8 cellular contexts compared by ENCODE assay signal in the genomic region with DNA sequence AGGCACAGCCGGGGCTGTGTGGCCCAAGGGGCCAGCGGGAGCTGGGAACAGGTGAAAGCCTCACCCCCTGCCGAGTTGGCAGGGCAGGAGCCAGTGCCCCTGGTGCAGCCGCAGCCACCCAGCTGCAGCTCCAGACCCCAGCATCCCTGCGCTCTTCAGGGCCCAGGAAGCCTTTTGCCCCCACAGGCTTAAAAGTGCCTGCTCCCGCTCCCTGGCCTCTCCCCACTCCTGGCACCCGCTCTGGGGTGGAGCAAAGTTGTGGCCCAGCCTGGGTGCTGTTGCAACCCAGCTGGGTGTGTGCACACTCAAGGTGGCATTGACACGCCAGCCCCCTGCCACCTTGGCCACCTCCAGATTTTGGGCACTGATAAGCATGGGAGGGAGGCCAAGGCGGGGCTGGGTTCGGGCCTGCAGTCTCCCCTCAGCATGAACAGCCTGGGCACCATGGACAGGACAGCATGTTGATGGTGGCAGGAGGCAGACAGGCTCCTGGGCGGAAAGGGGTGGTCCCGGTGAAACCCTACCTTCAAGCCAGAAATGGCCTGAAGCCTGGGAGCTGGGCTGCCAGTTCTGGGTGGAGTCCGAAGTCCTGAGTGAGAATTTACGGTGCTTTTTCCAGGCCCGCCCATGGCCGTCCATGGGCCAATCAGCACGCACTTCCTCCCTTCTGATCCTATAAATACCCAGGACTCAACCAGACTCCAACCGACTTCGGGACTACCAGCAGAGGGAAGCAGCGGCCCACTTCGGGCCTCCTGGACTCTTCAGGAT. TPM values are rescaled to one million over a fixed set of nuclear protein-coding genes. Genes with fewer than 3 reads are reported as not detected.
DNase-seq lines count a peak whose midpoint lies in the region; ATAC-seq and TF ChIP-seq lines count a peak whose summit lies in the region.

No MANE protein-coding gene starts in this region.

- no peaks in the 10 kb centered on the region for H3K9me3 ChIP-seq in endodermal cell (ENCODE audit: control insufficient read depth, low read length)
- H3K9me3 ChIP-seq in gastrocnemius medialis = no peaks in the 10 kb centered on the region
- no peaks in the 10 kb centered on the region for H3K9me3 ChIP-seq in esophagus squamous epithelium

- H3K4me3 ChIP-seq in endodermal cell (ENCODE audit: low read length) (no peak overlapping the region), gastrocnemius medialis (no peak overlapping the region), esophagus squamous epithelium (no peak overlapping the region)

- H3K36me3 ChIP-seq in endodermal cell (ENCODE audit: control insufficient read depth, insufficient read depth, low read length) (no peaks in the 10 kb centered on the region), gastrocnemius medialis (no peaks in the 10 kb centered on the region), esophagus squamous epithelium (no peaks in the 10 kb centered on the region)

- ATAC-seq in gastrocnemius medialis (peak in 1 of 2 donors; percentile 68), GM19328 (IDR thresholded peaks at IDR 0.05; ENCODE audit: unreplicated experiment) (no peak), HG03469 (IDR thresholded peaks at IDR 0.05; ENCODE audit: unreplicated experiment) (no peak)

- no peaks in the 10 kb centered on the region for H3K4me1 Mint-ChIP-seq in endodermal cell

- peaks cover 11% of the 10 kb centered on the region for H3K9me3 Mint-ChIP-seq in endodermal cell

- H3K9ac ChIP-seq in endodermal cell (ENCODE audit: extremely low read depth, low read length, poor library complexity, severe bottlenecking) = no peak overlapping the region

- peaks cover 27% of the 10 kb centered on the region for H3K27me3 ChIP-seq in endodermal cell (ENCODE audit: control insufficient read depth, insufficient read depth, low read length, poor library complexity, severe bottlenecking)
- H3K27me3 ChIP-seq in gastrocnemius medialis = peaks cover 0 to 5% (median 4%) of the 10 kb centered on the region in 3 donors
- peaks cover 0 to 30% (median 0%) of the 10 kb centered on the region in 4 donors for H3K27me3 ChIP-seq in esophagus squamous epithelium

- TF ChIP-seq POLR2A in gastrocnemius medialis (IDR thresholded peaks at IDR 0.05) (no peak), esophagus squamous epithelium (IDR thresholded peaks at IDR 0.05) (no peak)

- DNase-seq in activated CD4-positive, alpha-beta T cell treated with anti-CD3 and anti-CD28 coated beads, Interleukin-2, amount 50 U/mL, for 48 hours = peak; percentile 23 to 35
- DNase-seq in activated CD4-positive, alpha-beta T cell treated with anti-CD3 and anti-CD28 coated beads, Interleukin-2, amount 50 U/mL, for 1 hour = no peak
- DNase-seq in NCI-H69 (lab: John Stamatoyannopoulos, UW) (peak; percentile 64), endodermal cell (peak; percentile 82), gastrocnemius medialis (peak in 1 of 2 donors; percentile 19), esophagus squamous epithelium (lab: John Stamatoyannopoulos, UW) (no peak)

- peaks cover 57% of the 10 kb centered on the region for H3K27me3 Mint-ChIP-seq in endodermal cell (ENCODE audit: insufficient read depth)

- in situ Hi-C loops in gastrocnemius medialis (cut with MboI; ENCODE audit: low sequenced_read_pairs in 4 of 4) = no loop called here

- intact Hi-C loops in gastrocnemius medialis (cut with DNase I; ENCODE audit: low total_unique reads) (loop anchor here (1.0 kb wide), 1 partner anchor 74 kb away; no protein-coding TSS in a partner anchor), esophagus squamous epithelium (cut with DNase I) (no loop called here)

- TF ChIP-seq CTCF in endodermal cell (conservative IDR thresholded peaks at IDR 0.05) (peak; percentile 65), gastrocnemius medialis (IDR thresholded peaks at IDR 0.05 in 4 of 5, conservative IDR thresholded peaks at IDR 0.05 in 1 of 5) (peak in 3 of 5 experiments; percentile 11 to 39 (median 30)), esophagus squamous epithelium (IDR thresholded peaks at IDR 0.05) (peak in 2 of 6 experiments; percentile 12 to 24)

- no peak overlapping the region for H3K27ac Mint-ChIP-seq in endodermal cell

- H3K4me1 ChIP-seq in endodermal cell (ENCODE audit: control insufficient read depth, insufficient read depth, low read length) (no peaks in the 10 kb centered on the region), gastrocnemius medialis (no peaks in the 10 kb centered on the region), esophagus squamous epithelium (peaks cover 0 to 4% (median 0%) of the 10 kb centered on the region in 3 donors)

- WGBS in endodermal cell (ENCODE audit: insufficient coverage in 1 of 2, insufficient read length in 1 of 2), 2 experiments = 84 to 89% methylated on average over 18 to 21 of the region's 21 CpGs
- 62 to 81% methylated on average over 8 to 11 of the region's 21 CpGs for WGBS in esophagus squamous epithelium, 2 donors

- H3K27ac ChIP-seq in endodermal cell (ENCODE audit: low read depth, low read length) (no peak overlapping the region), gastrocnemius medialis (no peak overlapping the region), esophagus squamous epithelium (no peak overlapping the region)

- H3K4me3 Mint-ChIP-seq in endodermal cell = no peak overlapping the region

- H3K36me3 Mint-ChIP-seq in endodermal cell (ENCODE audit: low read depth) = no peaks in the 10 kb centered on the region

RNA-seq across cellular contexts. Expression of a gene that starts 23.5 kb away (rescaled TPM):
- 10 to 100 TPM; 41.6 to 47.9 TPM for total RNA-seq in endodermal cell
- 25.8 TPM for polyA plus RNA-seq in endodermal cell (2013, experiment 1 of 2)
- 21.7 TPM for polyA plus RNA-seq in endodermal cell (2013, experiment 2 of 2)
- 100 to 1,000 TPM in 1 of 4 donors, 10 to 100 TPM in 3; 36.5 to 101 (median 62.4) TPM for total RNA-seq in gastrocnemius medialis
- 10 to 100 TPM; 39.9 to 59.5 (median 50.8) TPM for total RNA-seq in esophagus squamous epithelium

RNA-seq across cellular contexts. Expression of a gene that starts 32.1 kb away (rescaled TPM):
- 10 to 100 TPM; 48.5 to 48.8 TPM for total RNA-seq in endodermal cell
- 50.5 TPM for polyA plus RNA-seq in endodermal cell (2013, experiment 1 of 2)
- polyA plus RNA-seq in endodermal cell (2013, experiment 2 of 2) = 47.3 TPM
- total RNA-seq in gastrocnemius medialis = 10 to 100 TPM; 40.0 to 69.4 (median 50.0) TPM
- total RNA-seq in esophagus squamous epithelium = 10 to 100 TPM; 38.2 to 64.7 (median 51.1) TPM

RNA-seq across cellular contexts. Expression of a gene that starts 36.7 kb away (rescaled TPM):
- total RNA-seq in endodermal cell (10 to 100 TPM; 17.8 to 29.9 TPM), gastrocnemius medialis (10 to 100 TPM; 20.3 to 42.5 (median 29.7) TPM), esophagus squamous epithelium (10 to 100 TPM; 16.4 to 38.5 (median 23.3) TPM)
- polyA plus RNA-seq in endodermal cell (2013, experiment 1 of 2) = 6.1 TPM
- 6.2 TPM for polyA plus RNA-seq in endodermal cell (2013, experiment 2 of 2)

RNA-seq across cellular contexts. Expression of a gene that starts 42.8 kb away (rescaled TPM):
- total RNA-seq in endodermal cell (1 to 10 TPM; 3.4 to 5.5 TPM), gastrocnemius medialis (under 1 TPM in 1 of 4 donors, not detected in 3; 0.15 TPM), esophagus squamous epithelium (10 to 100 TPM; 26.5 to 90.9 (median 55.3) TPM)
- 1.0 TPM for polyA plus RNA-seq in endodermal cell (2013, experiment 1 of 2)
- 0.75 TPM for polyA plus RNA-seq in endodermal cell (2013, experiment 2 of 2)

Comparison
In these comparisons a context has a peak if more than half of its experiments do, and no peak if none do; other contexts are left out.
1. DNase-seq: peak in activated CD4-positive, alpha-beta T cell treated with anti-CD3 and anti-CD28 coated beads, Interleukin-2, amount 50 U/mL, for 48 hours (2 of 2), NCI-H69 (single experiment) and endodermal cell (single experiment); none in activated CD4-positive, alpha-beta T cell treated with anti-CD3 and anti-CD28 coated beads, Interleukin-2, amount 50 U/mL, for 1 hour (single experiment) and esophagus squamous epithelium (single experiment).